Comparison of ENCODE assay signal across 21 cellular contexts in the genomic region with DNA sequence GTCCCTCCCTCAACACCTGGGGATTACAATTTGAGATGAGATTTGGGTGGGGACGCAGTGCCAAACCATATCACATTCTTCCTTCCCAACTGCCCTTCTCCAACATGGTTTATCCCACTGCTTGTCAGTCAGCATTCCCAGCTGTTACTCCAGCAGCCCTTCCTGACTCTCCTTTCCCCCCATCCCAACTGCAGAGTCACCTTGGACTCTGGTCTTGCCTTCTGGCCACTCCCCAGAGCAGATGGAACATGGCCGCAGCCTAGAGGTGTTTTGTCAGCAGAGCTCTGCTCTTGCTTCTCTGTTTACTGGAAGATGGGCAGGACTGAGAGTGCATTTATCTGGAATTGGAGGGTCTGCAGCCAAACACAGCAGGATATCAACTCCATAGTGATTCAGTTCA.
"Had no signal": no experiment of that assay in that cellular context is flagged by ENCODE, and none has a peak within 500 bp of the region (broad histone marks: within the 10 kb centered on the region; RNA-seq: fewer than 3 reads in every experiment).

No MANE protein-coding gene starts in this region.

- H3K4me3 ChIP-seq: MG63 had no signal

- H3K36me3 ChIP-seq: MG63 had no signal

- DNase-seq: IMR-90, Karpas-422, KG1, MG63, NCI-H1092, NCI-H1105 treated with DMSO at 0.1 percent for 48 hours, NCI-H1417 treated with DMSO at 0.1 percent for 48 hours, NCI-H146, NCI-H187, NCI-H2029, NCI-H2081 treated with DMSO at 0.1 percent for 48 hours, NCI-H2171, NCI-H226, NCI-H446, NCI-H510A, NCI-H524 treated with DMSO at 0.1 percent for 48 hours, NCI-H69, NCI-H774, SHP77 had no signal

- H3K9me3 ChIP-seq: MG63 had no signal

- FAIRE-seq: RCC 7860 had no signal

- H3K27ac ChIP-seq: RWPE1 had no signal

- H3K27me3 ChIP-seq: MG63 had no signal
